16 cellular contexts compared by ENCODE assay signal in the genomic region with DNA sequence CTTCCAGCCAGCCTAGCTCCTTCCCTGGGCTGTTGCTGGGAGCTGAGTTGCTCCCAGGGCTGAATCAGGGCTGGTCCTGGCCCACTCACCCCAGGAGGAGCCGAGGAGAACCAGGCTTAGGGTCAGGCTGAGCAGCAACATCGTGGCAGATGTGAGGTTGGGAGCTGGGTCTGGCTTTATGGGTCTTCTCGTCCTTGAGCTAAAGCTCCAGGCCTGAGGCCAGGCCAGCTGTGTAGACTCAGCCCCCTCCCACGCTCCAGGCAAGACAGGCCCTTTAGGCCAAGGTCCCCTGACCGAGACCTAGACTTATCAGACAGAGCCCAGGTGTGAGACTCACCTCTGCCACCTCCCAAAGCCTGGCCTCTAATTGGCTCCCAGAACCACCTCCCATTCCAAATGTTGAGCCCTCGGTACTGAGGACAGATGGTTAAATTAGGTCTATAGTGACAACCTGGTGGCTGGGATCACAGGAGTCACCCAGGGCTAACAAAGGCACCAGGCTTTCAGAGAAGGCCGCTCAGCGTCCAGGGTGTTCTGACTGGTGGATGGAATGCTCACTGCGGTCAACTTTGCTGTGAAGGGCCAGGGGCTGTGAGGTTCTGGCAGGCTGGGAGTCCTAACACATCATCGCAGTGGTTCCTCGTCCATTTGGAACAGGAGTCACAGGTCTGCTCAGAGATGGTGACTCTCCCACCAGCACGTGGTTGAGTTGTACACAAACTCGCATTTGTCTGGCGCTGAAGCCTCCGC. TPM values are rescaled to one million over a fixed set of nuclear protein-coding genes. Genes with fewer than 3 reads are reported as not detected.
DNase-seq lines count a peak whose midpoint lies in the region; ATAC-seq, FAIRE-seq and TF ChIP-seq lines count a peak whose summit lies in the region.
"Had no signal": no experiment of that assay in that cellular context is flagged by ENCODE, and none has a peak within 500 bp of the region (broad histone marks: within the 10 kb centered on the region; RNA-seq: fewer than 3 reads in every experiment).

A gene (minus strand): TSS at position 151 of the 750 bp plus-strand sequence. CDS start 10 bp downstream, at position 141.

- CTCF ChIA-PET in IMR-90 (lab: Yijun Ruan, JAX) = no interaction called here

- no peak for TF ChIP-seq POLR2A in IMR-90 (IDR thresholded peaks at IDR 0.05; ENCODE audit: low read depth, low read length)

- no peak within 1 kb of the TSS for H3K4ac ChIP-seq in IMR-90 (ENCODE audit: low read depth, low read length)

- in situ Hi-C loops in IMR-90 (cut with MboI; ENCODE audit: low sequenced_read_pairs) = loop anchor here (25.0 kb wide), 1 partner anchor 395 kb away; a partner anchor contains a TSS

- WGBS in IMR-90 (ENCODE audit: extremely low coverage in 2 of 2, insufficient read length in 1 of 2), 2 experiments = 89% methylated on average over 4 of the region's 15 CpGs; no CpG with 5 or more reads in 1 of the 2 experiments

- peak within 1 kb of the TSS; percentile 34 for H2AK9ac ChIP-seq in IMR-90 (replicated peaks; ENCODE audit: low read depth, low read length, poor library complexity)

- DNase-seq in T-helper 1 cell (no peak), IMR-90 (no peak), choroid plexus epithelial cell (ENCODE audit: low read depth) (no peak), osteocyte (ENCODE audit: extremely low spot score, unreplicated experiment) (no peak), foreskin melanocyte (no peak), HTR-8/SVneo (ENCODE audit: insufficient read length, low spot score) (no peak)
- DNase-seq: 8988T; activated CD4-positive, alpha-beta T cell treated with anti-CD3 and anti-CD28 coated beads for 4 hours; activated naive CD8-positive, alpha-beta T cell treated with anti-CD3 and anti-CD28 coated beads, Interleukin-2, amount 10 ng/mL, durations not matched to agents 7 days and 5 days; dermis blood vessel endothelial cell; DMS153; GOT3; kidney glomerular epithelial cell; NCI-H2171 had no signal

- H4K20me1 ChIP-seq in IMR-90 (ENCODE audit: insufficient read depth, low read length) = peaks cover 13% of the 10 kb centered on the region; the same call in 1 of the 2 replicates

- no peak within 1 kb of the TSS for H3K27ac ChIP-seq in IMR-90 (ENCODE audit: insufficient read depth, low read length)

- H2AFZ ChIP-seq in IMR-90 (replicated peaks; ENCODE audit: low read length, poor library complexity) = no peak within 1 kb of the TSS

- no peak within 1 kb of the TSS for H2BK120ac ChIP-seq in IMR-90 (ENCODE audit: low read depth, low read length)

- no peak within 1 kb of the TSS for H2BK15ac ChIP-seq in IMR-90 (ENCODE audit: low read depth, low read length)

- H3K4me3 ChIP-seq in IMR-90 (ENCODE audit: insufficient read depth, low read depth, low read length) (no peak within 1 kb of the TSS), choroid plexus epithelial cell (ENCODE audit: low read depth, low read length) (no peak within 1 kb of the TSS)

- peaks cover 4% of the 10 kb centered on the region for H3K36me3 Mint-ChIP-seq in osteocyte (ENCODE audit: unreplicated experiment)

- H3K14ac ChIP-seq in IMR-90 (replicated peaks; ENCODE audit: low read depth, low read length) = no peak within 1 kb of the TSS

- H3K9ac ChIP-seq in IMR-90 (ENCODE audit: low read depth, low read length) = no peak within 1 kb of the TSS

- TF ChIP-seq CTCF in IMR-90 (conservative IDR thresholded peaks at IDR 0.05; ENCODE audit: low read depth, low read length) (no peak), choroid plexus epithelial cell (conservative IDR thresholded peaks at IDR 0.05; ENCODE audit: low read depth, low read length) (peak; percentile 40), osteocyte (IDR thresholded peaks at IDR 0.05) (peak; percentile 11)

- H3K4me1 ChIP-seq in IMR-90 (ENCODE audit: control insufficient read depth, insufficient read depth, low read length) = peaks cover 8% of the 10 kb centered on the region

- ATAC-seq in IMR-90 (ENCODE audit: low read depth) = no peak
- ATAC-seq in HG02852 (IDR thresholded peaks at IDR 0.05; ENCODE audit: unreplicated experiment) = no peak

- H3K4me2 ChIP-seq in IMR-90 (ENCODE audit: low read depth, low read length) = no peak within 1 kb of the TSS

- no peak within 1 kb of the TSS for H3K56ac ChIP-seq in IMR-90 (ENCODE audit: extremely low read depth, insufficient read depth, low read length)

- dilution Hi-C loops in IMR-90 (cut with HindIII; ENCODE audit: low sequenced_read_pairs, unreplicated experiment) = no loop called here

- H3K18ac ChIP-seq in IMR-90 (ENCODE audit: low read depth, low read length) = no peak within 1 kb of the TSS

- no peaks in the 10 kb centered on the region for H3K9me3 ChIP-seq in IMR-90 (ENCODE audit: control insufficient read depth, insufficient read depth, low read length)

- peaks cover 6 to 26% of the 10 kb centered on the region in 2 experiments; a peak in 3 of 4 replicates for H3K79me1 ChIP-seq in IMR-90 (ENCODE audit: low read depth in 1 of 2, low read length in 2 of 2)

- no peak within 1 kb of the TSS for H3K23ac ChIP-seq in IMR-90 (ENCODE audit: low read depth, low read length)

- H3K9me1 ChIP-seq in IMR-90 (ENCODE audit: insufficient read depth, low read length) = peaks cover 8% of the 10 kb centered on the region

- no peak for TF ChIP-seq RAD21 in IMR-90 (IDR thresholded peaks at IDR 0.05; ENCODE audit: low read length)

- H3K4me1 Mint-ChIP-seq in osteocyte (ENCODE audit: unreplicated experiment) = peaks cover 12% of the 10 kb centered on the region

- no peak within 1 kb of the TSS for H2AK5ac ChIP-seq in IMR-90 (ENCODE audit: low read depth, low read length)

- H3K27me3 Mint-ChIP-seq in osteocyte (ENCODE audit: unreplicated experiment) = no peaks in the 10 kb centered on the region
- H3K27me3 Mint-ChIP-seq: activated naive CD8-positive, alpha-beta T cell treated with anti-CD3 and anti-CD28 coated beads, Interleukin-2, amount 10 ng/mL, durations not matched to agents 7 days and 5 days had no signal

- POLR2A ChIA-PET in IMR-90 (lab: Charles Lee; ENCODE audit: unreplicated experiment) = no interaction called here

- no peak within 1 kb of the TSS for H2BK20ac ChIP-seq in IMR-90 (ENCODE audit: low read depth, low read length)

- no TSS peak for BruUV-seq in IMR-90 (replicated peaks; lab: Mats Ljungman, UMichigan)

- H4K5ac ChIP-seq in IMR-90 (ENCODE audit: low read depth, low read length) = no peak within 1 kb of the TSS

- H4K8ac ChIP-seq in IMR-90 (ENCODE audit: low read depth in 2 of 2, low read length in 2 of 2) = no peak within 1 kb of the TSS

- H2BK5ac ChIP-seq in IMR-90 (ENCODE audit: low read depth, low read length, poor library complexity, severe bottlenecking) = no peak within 1 kb of the TSS

- peaks cover 23% of the 10 kb centered on the region for H3K36me3 ChIP-seq in IMR-90 (ENCODE audit: control insufficient read depth, insufficient read depth, low read length)

- H3K9me3 Mint-ChIP-seq in osteocyte (ENCODE audit: unreplicated experiment) = no peaks in the 10 kb centered on the region
- H3K9me3 Mint-ChIP-seq: activated naive CD8-positive, alpha-beta T cell treated with anti-CD3 and anti-CD28 coated beads, Interleukin-2, amount 10 ng/mL, durations not matched to agents 7 days and 5 days had no signal

- H3K27ac Mint-ChIP-seq in osteocyte (ENCODE audit: unreplicated experiment) = no peak within 1 kb of the TSS

- no peaks in the 10 kb centered on the region for H3K27me3 ChIP-seq in IMR-90 (ENCODE audit: control insufficient read depth, insufficient read depth, low read length)

- FAIRE-seq in HTR-8/SVneo (lab: Jason Lieb, UNC) = no peak

- no peak within 1 kb of the TSS for H3K4me3 Mint-ChIP-seq in osteocyte (ENCODE audit: unreplicated experiment)
- H3K4me3 Mint-ChIP-seq: activated naive CD8-positive, alpha-beta T cell treated with anti-CD3 and anti-CD28 coated beads, Interleukin-2, amount 10 ng/mL, durations not matched to agents 7 days and 5 days had no signal

- H4K91ac ChIP-seq in IMR-90 (ENCODE audit: insufficient read depth, low read depth, low read length) = no peak within 1 kb of the TSS

- intact Hi-C loops in T-helper 1 cell treated with Interleukin-12 subunit alpha and Interleukin-12 subunit beta and Interleukin-4 antibody, amounts not matched to agents 30 ng/mL and 1 ng/mL, for 36 hours (cut with micrococcal nuclease) = no loop called here
- intact Hi-C loops in IMR-90 (cut with micrococcal nuclease) = no loop called here

TF ChIP-seq in IMR-90, 13 proteins besides CTCF, POLR2A, EP300 and RAD21 (continues in another document):
- no peak for TF ChIP-seq MXI1 (IDR thresholded peaks at IDR 0.05; ENCODE audit: borderline replicate concordance, low read depth, low read length)
- TF ChIP-seq RCOR1 (IDR thresholded peaks at IDR 0.05; ENCODE audit: insufficient replicate concordance, low read length) = no peak
- TF ChIP-seq, protein P1, sequence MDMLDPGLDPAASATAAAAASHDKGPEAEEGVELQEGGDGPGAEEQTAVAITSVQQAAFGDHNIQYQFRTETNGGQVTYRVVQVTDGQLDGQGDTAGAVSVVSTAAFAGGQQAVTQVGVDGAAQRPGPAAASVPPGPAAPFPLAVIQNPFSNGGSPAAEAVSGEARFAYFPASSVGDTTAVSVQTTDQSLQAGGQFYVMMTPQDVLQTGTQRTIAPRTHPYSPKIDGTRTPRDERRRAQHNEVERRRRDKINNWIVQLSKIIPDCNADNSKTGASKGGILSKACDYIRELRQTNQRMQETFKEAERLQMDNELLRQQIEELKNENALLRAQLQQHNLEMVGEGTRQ (IDR thresholded peaks at IDR 0.05; ENCODE audit: low read depth, low read length) = no peak
- TF ChIP-seq MAZ (IDR thresholded peaks at IDR 0.05; ENCODE audit: borderline replicate concordance, low read depth, low read length) = no peak
- TF ChIP-seq FOS (IDR thresholded peaks at IDR 0.05; ENCODE audit: low read depth, low read length) = no peak
- TF ChIP-seq BHLHE40 (IDR thresholded peaks at IDR 0.05; ENCODE audit: low read depth, low read length) = no peak
- TF ChIP-seq SMC3 (IDR thresholded peaks at IDR 0.05; ENCODE audit: low read depth, low read length) = no peak
- no peak for TF ChIP-seq MAFK (IDR thresholded peaks at IDR 0.05; ENCODE audit: low read depth, low read length)
- no peak for TF ChIP-seq NFE2L2 (IDR thresholded peaks at IDR 0.05; ENCODE audit: low read depth, low read length)

RNA-seq across cellular contexts. Expression of the gene that starts here (rescaled TPM):
- total RNA-seq in T-helper 1 cell treated with Interleukin-12 subunit alpha and Interleukin-12 subunit beta and Interleukin-4 antibody, amounts not matched to agents 30 ng/mL and 1 ng/mL, for 36 hours = 9.5 and 10.9 TPM in 2 replicates
- total RNA-seq in IMR-90 (2012; rRNA removed) (0.18 and 0.28 TPM in 2 replicates), osteocyte (0.39 and 0.91 TPM in 2 replicates)
- 0.89 and 1.1 TPM in 2 replicates for polyA plus RNA-seq in IMR-90 (2012; rRNA removed)
- 0.49 and 1.1 TPM in 2 replicates for polyA plus RNA-seq in IMR-90 (2012; cell fraction: cytosol; rRNA removed)
- 5.0 and 13.4 TPM in 2 replicates for polyA plus RNA-seq in IMR-90 (2012; cell fraction: nucleus; rRNA removed; ENCODE audit: low replicate concordance)
